29 cellular contexts compared by ENCODE assay signal in the genomic region with DNA sequence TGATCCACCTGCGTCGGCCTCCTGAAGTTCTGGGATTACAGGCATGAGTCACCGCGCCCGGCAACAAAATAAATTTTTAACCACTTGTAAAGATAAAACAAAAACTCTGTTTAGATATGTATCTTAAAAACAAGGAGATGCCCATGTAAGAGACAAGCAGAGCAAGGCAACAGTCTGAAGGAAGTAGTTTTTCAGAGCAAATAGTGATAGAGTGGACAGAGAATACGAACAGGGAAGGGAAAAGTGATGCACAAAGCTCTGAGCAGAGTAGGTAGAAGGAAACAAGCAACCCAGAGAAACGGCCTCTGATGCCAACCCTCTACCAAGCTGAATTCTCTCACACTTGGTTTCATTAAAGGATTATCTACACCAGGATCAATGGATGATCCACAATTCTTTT.
"Had no signal": no experiment of that assay in that cellular context is flagged by ENCODE, and none has a peak within 500 bp of the region (broad histone marks: within the 10 kb centered on the region; RNA-seq: fewer than 3 reads in every experiment).

No MANE protein-coding gene starts in this region.

- H3K4me1 Mint-ChIP-seq: natural killer cell; neural crest cell; stimulated activated effector memory CD8-positive, alpha-beta T cell treated with anti-CD3 and anti-CD28 coated beads, Interleukin-12 subunit alpha, Interleukin-12 subunit beta, amount 100 ng/mL, for 72 hours; stimulated activated naive B cell treated with anti-CD40 and anti-IgM and Interleukin-4, amounts not matched to agents 10 μg/mL and 1 μg/mL and 100 μg/mL, for 72 hours had no signal

- DNase-seq: naive thymus-derived CD4-positive, alpha-beta T cell; natural killer cell; occipital lobe; ovary; psoas muscle; right cardiac atrium; right lobe of liver; sigmoid colon; small intestine; stimulated activated CD4-positive, alpha-beta T cell treated with anti-CD3 and anti-CD28 coated beads, Interleukin-15, amount 100 ng/mL, for 24 hours; stimulated activated CD4-positive, alpha-beta T cell treated with anti-CD3 and anti-CD28 coated beads, Interleukin-2, amount 100 ng/mL, for 24 hours; stimulated activated CD4-positive, alpha-beta T cell treated with anti-CD3 and anti-CD28 coated beads, Interleukin-2, amount 100 ng/mL, for 48 hours; stimulated activated CD4-positive, alpha-beta T cell treated with anti-CD3 and anti-CD28 coated beads, Interleukin-4, amount 100 ng/mL, for 24 hours; stimulated activated naive B cell treated with anti-CD40 and anti-IgM and Interleukin-4, amounts not matched to agents 10 μg/mL and 1 μg/mL and 100 μg/mL, for 72 hours; stimulated activated naive CD4-positive, alpha-beta T cell treated with Interleukin-2 at 50 U/mL for 16 hours; stomach; thyroid gland; trophoblast cell; upper lobe of left lung had no signal

- H3K9ac ChIP-seq: parathyroid adenoma had no signal

- H3K4me3 ChIP-seq: ovary, psoas muscle, right lobe of liver, sigmoid colon, stomach, thoracic aorta, thyroid gland, tibial nerve, upper lobe of left lung, vagina had no signal

- H3K36me3 ChIP-seq: ovary had no signal

- H3K27ac Mint-ChIP-seq: naive thymus-derived CD4-positive, alpha-beta T cell; natural killer cell; progenitor cell of endocrine pancreas; stimulated activated effector memory CD8-positive, alpha-beta T cell treated with anti-CD3 and anti-CD28 coated beads, Interleukin-12 subunit alpha, Interleukin-12 subunit beta, amount 100 ng/mL, for 72 hours; stimulated activated naive B cell treated with anti-CD40 and anti-IgM and Interleukin-4, amounts not matched to agents 10 μg/mL and 1 μg/mL and 100 μg/mL, for 72 hours; stimulated activated naive CD8-positive, alpha-beta T cell treated with anti-CD3 and anti-CD28 coated beads, Interleukin-15, Interleukin-2, amounts not matched to agents 100 ng/mL and 50 ng/mL, for 24 hours had no signal

- ATAC-seq: naive thymus-derived CD4-positive, alpha-beta T cell; natural killer cell; psoas muscle; right cardiac atrium; right lobe of liver; stimulated activated effector memory CD8-positive, alpha-beta T cell treated with anti-CD3 and anti-CD28 coated beads, Interleukin-12 subunit alpha, Interleukin-12 subunit beta, amount 100 ng/mL, for 72 hours; stimulated activated naive B cell treated with anti-CD40 and anti-IgM and Interleukin-4, amounts not matched to agents 10 μg/mL and 1 μg/mL and 100 μg/mL, for 72 hours had no signal

- H3K27ac ChIP-seq: ovary, parathyroid adenoma, psoas muscle, right lobe of liver, sigmoid colon, stomach, thoracic aorta, thyroid gland, tibial nerve, upper lobe of left lung, vagina had no signal

- H3K27me3 ChIP-seq: ovary, right lobe of liver, sigmoid colon, stomach, thyroid gland, tibial nerve, upper lobe of left lung, vagina had no signal

- H3K4me3 Mint-ChIP-seq: naive thymus-derived CD4-positive, alpha-beta T cell; natural killer cell; nephron; neural crest cell; stimulated activated effector memory CD8-positive, alpha-beta T cell treated with anti-CD3 and anti-CD28 coated beads, Interleukin-12 subunit alpha, Interleukin-12 subunit beta, amount 100 ng/mL, for 72 hours; stimulated activated naive B cell treated with anti-CD40 and anti-IgM and Interleukin-4, amounts not matched to agents 10 μg/mL and 1 μg/mL and 100 μg/mL, for 72 hours; stimulated activated naive CD8-positive, alpha-beta T cell treated with anti-CD3 and anti-CD28 coated beads, Interleukin-15, Interleukin-2, amounts not matched to agents 100 ng/mL and 50 ng/mL, for 24 hours had no signal

- H3K79me2 ChIP-seq: parathyroid adenoma had no signal

- H2AFZ ChIP-seq: parathyroid adenoma had no signal

- H3K9me3 Mint-ChIP-seq: natural killer cell; neural crest cell; stimulated activated effector memory CD8-positive, alpha-beta T cell treated with anti-CD3 and anti-CD28 coated beads, Interleukin-12 subunit alpha, Interleukin-12 subunit beta, amount 100 ng/mL, for 72 hours; stimulated activated naive B cell treated with anti-CD40 and anti-IgM and Interleukin-4, amounts not matched to agents 10 μg/mL and 1 μg/mL and 100 μg/mL, for 72 hours; stimulated activated naive CD8-positive, alpha-beta T cell treated with anti-CD3 and anti-CD28 coated beads, Interleukin-15, Interleukin-2, amounts not matched to agents 100 ng/mL and 50 ng/mL, for 24 hours had no signal

- H3K9me3 ChIP-seq: ovary, psoas muscle, right lobe of liver, sigmoid colon, stomach, thoracic aorta, thyroid gland, tibial nerve, upper lobe of left lung, vagina had no signal

- H3K4me1 ChIP-seq: psoas muscle, sigmoid colon, stomach, thyroid gland, vagina had no signal

- H3K27me3 Mint-ChIP-seq: naive thymus-derived CD4-positive, alpha-beta T cell; progenitor cell of endocrine pancreas; stimulated activated naive B cell treated with anti-CD40 and anti-IgM and Interleukin-4, amounts not matched to agents 10 μg/mL and 1 μg/mL and 100 μg/mL, for 72 hours; stimulated activated naive CD8-positive, alpha-beta T cell treated with anti-CD3 and anti-CD28 coated beads, Interleukin-15, Interleukin-2, amounts not matched to agents 100 ng/mL and 50 ng/mL, for 24 hours had no signal

- FAIRE-seq: urothelium cell line had no signal
